ENCODE assay signal across 16 cellular contexts in genomic region chr1:17244826-17245740, GRCh38. TPM values are rescaled to one million over a fixed set of nuclear protein-coding genes. Genes with fewer than 3 reads are reported as not detected.
A peak's percentile ranks its signal among the peaks of the same experiment; 100 is the strongest.
DNase-seq lines count a peak whose midpoint lies in the region; ATAC-seq and TF ChIP-seq lines count a peak whose summit lies in the region.
"Had no signal": no experiment of that assay in that cellular context is flagged by ENCODE, and none has a peak within 500 bp of the region (broad histone marks: within the 10 kb centered on the region; RNA-seq: fewer than 3 reads in every experiment).

No MANE protein-coding gene starts in this region.

- H3K27me3 Mint-ChIP-seq in MCF 10A (ENCODE audit: insufficient read depth, unreplicated experiment), result no peaks in the 10 kb centered on the region
- H3K27me3 Mint-ChIP-seq in CD8-positive, alpha-beta memory T cell, result peaks cover 3 to 16% of the 10 kb centered on the region in 2 donors
- H3K27me3 Mint-ChIP-seq: activated CD4-positive, alpha-beta memory T cell treated with anti-CD3 and anti-CD28 coated beads, Interleukin-2, amount 10 ng/mL, durations not matched to agents 7 days and 5 days had no signal

- BruUV-seq in MCF 10A (replicated peaks; lab: Mats Ljungman, UMichigan) (no TSS peak), Panc1 (replicated peaks; lab: Mats Ljungman, UMichigan) (no TSS peak)

- H3K9me3 ChIP-seq in breast epithelium (no peaks in the 10 kb centered on the region), Panc1 (ENCODE audit: control insufficient read depth, insufficient read depth, low read depth, low read length) (no peaks in the 10 kb centered on the region)
- no peaks in the 10 kb centered on the region for H3K9me3 ChIP-seq in CD8-positive, alpha-beta memory T cell (ENCODE audit: low read length)

- H3K36me3 ChIP-seq in breast epithelium (no peaks in the 10 kb centered on the region), Panc1 (ENCODE audit: control insufficient read depth, insufficient read depth, low read length) (no peaks in the 10 kb centered on the region), kidney epithelial cell (ENCODE audit: control insufficient read depth, insufficient read depth, low read length) (no peaks in the 10 kb centered on the region)
- no peaks in the 10 kb centered on the region for H3K36me3 ChIP-seq in CD8-positive, alpha-beta memory T cell (ENCODE audit: insufficient read depth, low read length)

- POLR2A ChIA-PET in MCF 10A (lab: Yijun Ruan, JAX), result interaction anchor here (1.0 to 2.7 kb wide), 4 partner anchors 27 to 188 kb away, joined by 3 to 8 read pairs (median 5); no protein-coding TSS in a partner anchor
- POLR2A ChIA-PET in Panc1 (lab: Charles Lee), result no interaction called here
- POLR2A ChIA-PET in CD8-positive, alpha-beta memory T cell (lab: Charles Lee), result no interaction called here

- H3K4me1 ChIP-seq in breast epithelium (no peaks in the 10 kb centered on the region), Panc1 (ENCODE audit: control insufficient read depth, insufficient read depth, low read length) (peaks cover 17% of the 10 kb centered on the region)
- no peaks in the 10 kb centered on the region for H3K4me1 ChIP-seq in CD8-positive, alpha-beta memory T cell (ENCODE audit: insufficient read depth, low read length)
- H3K4me1 ChIP-seq: parathyroid adenoma had no signal

- no peak overlapping the region for H3K27ac Mint-ChIP-seq in MCF 10A (ENCODE audit: low read depth, unreplicated experiment)
- H3K27ac Mint-ChIP-seq in CD8-positive, alpha-beta memory T cell, result no peak overlapping the region
- H3K27ac Mint-ChIP-seq: activated CD4-positive, alpha-beta memory T cell treated with anti-CD3 and anti-CD28 coated beads, Interleukin-2, amount 10 ng/mL, durations not matched to agents 7 days and 5 days had no signal

- CTCF ChIA-PET in MCF 10A (lab: Yijun Ruan, JAX) (interaction anchor here (0.7 to 3.3 kb wide), 8 partner anchors 8 to 283 kb away, joined by 3 to 15 read pairs (median 5); no protein-coding TSS in a partner anchor), Panc1 (lab: Charles Lee) (no interaction called here)
- CTCF ChIA-PET in CD8-positive, alpha-beta memory T cell (lab: Charles Lee), result interaction anchor here (0.6 to 2.1 kb wide), 3 partner anchors 7 to 265 kb away, joined by 3 to 8 read pairs (median 3); no protein-coding TSS in a partner anchor

- intact Hi-C loops in MCF 10A (cut with micrococcal nuclease) (no loop called here), breast epithelium (cut with DNase I; ENCODE audit: low total_unique reads) (no loop called here), Panc1 (cut with micrococcal nuclease; ENCODE audit: unreplicated experiment) (no loop called here)

- in situ Hi-C loops in Panc1 (cut with HindIII; ENCODE audit: low pct_unique_long_range_greater_than_20kb, low sequenced_read_pairs) (no loop called here), GM13976 (cut with MboI; ENCODE audit: low sequenced_read_pairs, unreplicated experiment) (no loop called here)

- ATAC-seq in Panc1, result no peak

- H3K4me3 ChIP-seq in breast epithelium (no peak overlapping the region), Panc1 (ENCODE audit: low read depth in 2 of 2, low read length in 2 of 2) (no peak overlapping the region), kidney epithelial cell (ENCODE audit: low read depth, low read length) (no peak overlapping the region)
- no peak overlapping the region for H3K4me3 ChIP-seq in CD8-positive, alpha-beta memory T cell (ENCODE audit: low read length)

- DNase-seq in MCF 10A (ENCODE audit: unreplicated experiment) (peak; percentile 60), breast epithelium (ENCODE audit: low spot score in 2 of 2) (no peak), Panc1 (ENCODE audit: low read depth, low spot score) (no peak), kidney epithelial cell (ENCODE audit: low read depth) (peak; percentile 16), GM13976 (ENCODE audit: low spot score) (no peak), H4 (ENCODE audit: low spot score) (no peak), NOMO-1 (lab: John Stamatoyannopoulos, UW; ENCODE audit: unreplicated experiment in 2 of 2) (no peak)
- DNase-seq in CD8-positive, alpha-beta memory T cell, result no peak
- DNase-seq: activated CD4-positive, alpha-beta memory T cell treated with anti-CD3 and anti-CD28 coated beads, Interleukin-2, amount 10 ng/mL, durations not matched to agents 7 days and 5 days; activated effector memory CD4-positive, alpha-beta T cell treated with Interleukin-2 at 50 U/mL for 16 hours; aorta; SIG-M5 had no signal

- H3K27me3 ChIP-seq in breast epithelium, result no peaks in the 10 kb centered on the region
- no peaks in the 10 kb centered on the region for H3K27me3 ChIP-seq in Panc1 (ENCODE audit: control insufficient read depth, insufficient read depth, low read length)
- no peaks in the 10 kb centered on the region for H3K27me3 ChIP-seq in kidney epithelial cell (ENCODE audit: control insufficient read depth, insufficient read depth, low read length)
- H3K27me3 ChIP-seq in CD8-positive, alpha-beta memory T cell (ENCODE audit: insufficient read depth, low read length, poor library complexity, severe bottlenecking), result no peaks in the 10 kb centered on the region

- H3K36me3 Mint-ChIP-seq in MCF 10A (ENCODE audit: insufficient read depth, unreplicated experiment), result no peaks in the 10 kb centered on the region
- H3K36me3 Mint-ChIP-seq in CD8-positive, alpha-beta memory T cell, result no peaks in the 10 kb centered on the region

- no peaks in the 10 kb centered on the region for H3K9me3 Mint-ChIP-seq in MCF 10A (ENCODE audit: unreplicated experiment)
- H3K9me3 Mint-ChIP-seq in CD8-positive, alpha-beta memory T cell, result no peaks in the 10 kb centered on the region
- H3K9me3 Mint-ChIP-seq: activated CD4-positive, alpha-beta memory T cell treated with anti-CD3 and anti-CD28 coated beads, Interleukin-2, amount 10 ng/mL, durations not matched to agents 7 days and 5 days had no signal

- peaks cover 13% of the 10 kb centered on the region for H3K4me1 Mint-ChIP-seq in MCF 10A (ENCODE audit: insufficient read depth, unreplicated experiment)
- no peaks in the 10 kb centered on the region for H3K4me1 Mint-ChIP-seq in CD8-positive, alpha-beta memory T cell
- H3K4me1 Mint-ChIP-seq: activated CD4-positive, alpha-beta memory T cell treated with anti-CD3 and anti-CD28 coated beads, Interleukin-2, amount 10 ng/mL, durations not matched to agents 7 days and 5 days had no signal

- TF ChIP-seq POLR2A in breast epithelium (IDR thresholded peaks at IDR 0.05), result no peak

- TF ChIP-seq CTCF in MCF 10A (IDR thresholded peaks at IDR 0.05; ENCODE audit: unreplicated experiment) (no peak), breast epithelium (IDR thresholded peaks at IDR 0.05) (no peak), Panc1 (IDR thresholded peaks at IDR 0.05) (no peak), kidney epithelial cell (IDR thresholded peaks at IDR 0.05; ENCODE audit: insufficient read depth, low read length, poor library complexity, severe bottlenecking) (no peak), GM13976 (IDR thresholded peaks at IDR 0.05; ENCODE audit: borderline replicate concordance, control extremely low read depth, extremely low read depth, insufficient read depth, missing control alignments) (no peak)

- H3K27ac ChIP-seq in breast epithelium (no peak overlapping the region), Panc1 (ENCODE audit: low read length) (peak overlapping the region; percentile 72)
- no peak overlapping the region for H3K27ac ChIP-seq in CD8-positive, alpha-beta memory T cell (ENCODE audit: low read depth, low read length)
- H3K27ac ChIP-seq: parathyroid adenoma had no signal

- no peak overlapping the region for H3K4me3 Mint-ChIP-seq in MCF 10A (ENCODE audit: unreplicated experiment)
- no peak overlapping the region for H3K4me3 Mint-ChIP-seq in CD8-positive, alpha-beta memory T cell
- H3K4me3 Mint-ChIP-seq: activated CD4-positive, alpha-beta memory T cell treated with anti-CD3 and anti-CD28 coated beads, Interleukin-2, amount 10 ng/mL, durations not matched to agents 7 days and 5 days had no signal

RNA-seq across cellular contexts. Expression of gene PADI3, which starts 3.8 kb away (rescaled TPM):
- total RNA-seq in MCF 10A (2022) (0.12 TPM in 1 of 2 replicates, not detected in the other), breast epithelium (not detected), Panc1 (2021; ENCODE audit: unreplicated experiment) (3.4 TPM), kidney epithelial cell (0.04 TPM in 1 of 2 replicates, not detected in the other)
- polyA plus RNA-seq in Panc1 (2012; ENCODE audit: insufficient read length), result 4.4 TPM
- 5.7 and 6.0 TPM in 2 replicates for total RNA-seq in H4 (2014; rRNA removed; shearing (Covaris generic))
- total RNA-seq in CD8-positive, alpha-beta memory T cell, result not detected
- polyA plus RNA-seq in CD8-positive, alpha-beta memory T cell, result not detected
- total RNA-seq: activated CD4-positive, alpha-beta memory T cell treated with anti-CD3 and anti-CD28 coated beads, Interleukin-2, amount 10 ng/mL, durations not matched to agents 7 days and 5 days; aorta; dermis microvascular lymphatic vessel endothelial cell; mesenteric fat pad; temporal lobe had no signal
- polyA plus RNA-seq: aorta had no signal

RNA-seq across cellular contexts. Expression of gene PADI1, which starts 40.2 kb away (rescaled TPM):
- total RNA-seq in MCF 10A (2022), result 0.10 and 0.58 TPM in 2 replicates
- under 1 TPM in 1 of 3 donors, not detected in 2; 0.33 TPM for total RNA-seq in breast epithelium
- 2.3 TPM for total RNA-seq in Panc1 (2021; ENCODE audit: unreplicated experiment)
- 2.6 TPM for polyA plus RNA-seq in Panc1 (2012; ENCODE audit: insufficient read length)
- 1.3 and 2.4 TPM in 2 replicates for total RNA-seq in kidney epithelial cell
- total RNA-seq in H4 (2014; rRNA removed; shearing (Covaris generic)), result 0.02 and 1.0 TPM in 2 replicates
- total RNA-seq in CD8-positive, alpha-beta memory T cell, result not detected
- polyA plus RNA-seq in CD8-positive, alpha-beta memory T cell, result not detected
- total RNA-seq: activated CD4-positive, alpha-beta memory T cell treated with anti-CD3 and anti-CD28 coated beads, Interleukin-2, amount 10 ng/mL, durations not matched to agents 7 days and 5 days; aorta; mesenteric fat pad; temporal lobe had no signal

Comparison
In these comparisons a context has a peak if more than half of its experiments do, and no peak if none do; other contexts are left out.
1. DNase-seq: peak in MCF 10A (single experiment) and kidney epithelial cell (single experiment); none in breast epithelium (0 of 2), Panc1 (single experiment), GM13976 (single experiment), H4 (single experiment), NOMO-1 (0 of 2) and CD8-positive, alpha-beta memory T cell (0 of 5).